In the genomic region with DNA sequence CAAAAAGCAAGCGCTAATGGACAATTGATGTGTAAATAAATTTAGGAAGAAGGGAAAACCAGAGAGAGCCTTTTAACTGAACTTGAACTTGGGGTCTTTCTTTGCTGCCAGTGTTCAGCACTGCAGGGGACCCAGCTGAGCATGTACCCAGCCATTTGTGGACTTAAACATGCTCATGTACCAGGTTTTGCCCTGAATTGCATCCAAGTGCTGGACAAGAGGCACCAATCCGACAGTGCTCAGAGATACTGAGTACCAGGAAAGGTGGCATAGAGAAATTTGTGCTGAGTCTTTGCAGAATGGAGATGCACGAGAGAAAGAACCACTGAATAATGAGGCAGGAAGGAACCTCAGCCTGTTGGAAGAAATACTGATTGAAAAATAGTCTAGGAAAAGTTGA, we compare ENCODE assay signal across 16 cellular contexts.
"Had no signal": no experiment of that assay in that cellular context is flagged by ENCODE, and none has a peak within 500 bp of the region (broad histone marks: within the 10 kb centered on the region; RNA-seq: fewer than 3 reads in every experiment).

No MANE protein-coding gene starts in this region.

- H3K4me1 ChIP-seq: pancreas had no signal

- H3K4me3 ChIP-seq: cardiac muscle cell, lung, pancreas, upper lobe of right lung had no signal

- H3K9me3 ChIP-seq: pancreas, upper lobe of right lung had no signal

- FAIRE-seq: keratinocyte, pancreas had no signal

- H3K27me3 ChIP-seq: cardiac muscle cell, foreskin keratinocyte, pancreas, upper lobe of right lung had no signal

- H3K36me3 ChIP-seq: cardiac muscle cell, pancreas, upper lobe of right lung had no signal

- ATAC-seq: activated CD4-positive, alpha-beta T cell treated with anti-CD3 and anti-CD28 coated beads for 36 hours; foreskin keratinocyte; pancreas; upper lobe of right lung had no signal

- DNase-seq: activated CD4-positive, alpha-beta memory T cell treated with anti-CD3 and anti-CD28 coated beads for 36 hours; activated CD4-positive, alpha-beta T cell treated with anti-CD3 and anti-CD28 coated beads for 36 hours; activated T-cell treated with anti-CD3 and anti-CD28 coated beads for 4 hours; foreskin keratinocyte; glutamatergic neuron; hippocampal formation; midbrain; pancreas; stimulated activated naive CD4-positive, alpha-beta T cell; SW 1271; T-helper 2 cell; upper lobe of right lung had no signal

- H3K27ac ChIP-seq: epithelial cell of prostate, foreskin keratinocyte, upper lobe of right lung had no signal
